In genomic region chr11:86874314-86875056, GRCh38 we compare ENCODE assay signal across 31 cellular contexts.
A peak's percentile ranks its signal among the peaks of the same experiment; 100 is the strongest.
DNase-seq lines count a peak whose midpoint lies in the region; ATAC-seq and TF ChIP-seq lines count a peak whose summit lies in the region.
"Had no signal": no experiment of that assay in that cellular context is flagged by ENCODE, and none has a peak within 500 bp of the region (broad histone marks: within the 10 kb centered on the region; RNA-seq: fewer than 3 reads in every experiment).

No MANE protein-coding gene starts in this region.

- H3K9ac ChIP-seq in PC-3 (ENCODE audit: low read length) (no peak overlapping the region), smooth muscle cell (ENCODE audit: low read depth) (no peak overlapping the region)

- no peaks in the 10 kb centered on the region; the same call in 1 of the 2 replicates for H3K4me1 ChIP-seq in PC-3 (ENCODE audit: insufficient read depth, low read length)
- H3K4me1 ChIP-seq in smooth muscle cell (ENCODE audit: low read depth), result no peaks in the 10 kb centered on the region
- H3K4me1 ChIP-seq: left lung, prostate gland, right lobe of liver, transverse colon had no signal

- 0 out of 2 replicates have a peak, but pooled peaks have one; percentile 20 for ATAC-seq in PC-3
- ATAC-seq: activated naive CD4-positive, alpha-beta T cell treated with anti-CD3 and anti-CD28 coated beads, Interleukin-2, amount 50 U/mL, for 72 hours; effector memory CD8-positive, alpha-beta T cell; left lung; Panc1; right lobe of liver had no signal

- H3K36me3 ChIP-seq in PC-3 (ENCODE audit: low read depth, low read length) (no peaks in the 10 kb centered on the region; the same call in 1 of the 2 replicates), smooth muscle cell (ENCODE audit: low read depth) (no peaks in the 10 kb centered on the region)
- H3K36me3 ChIP-seq: cardiac muscle cell, left lung, prostate gland, right lobe of liver, transverse colon had no signal

- no peak overlapping the region for H2AFZ ChIP-seq in PC-3 (ENCODE audit: low read length)
- H2AFZ ChIP-seq in smooth muscle cell (ENCODE audit: low read depth), result no peak overlapping the region

- no peaks in the 10 kb centered on the region for H4K20me1 ChIP-seq in PC-3 (ENCODE audit: low read length)
- H4K20me1 ChIP-seq in smooth muscle cell (ENCODE audit: low read depth), result no peaks in the 10 kb centered on the region

- DNase-seq in GM03348 (ENCODE audit: low spot score), result peak; percentile 33
- DNase-seq in PC-3, result no peak
- DNase-seq in fibroblast of mammary gland (ENCODE audit: low read depth), result peak; percentile 12
- no peak for DNase-seq in smooth muscle cell (lab: John Stamatoyannopoulos, UW; ENCODE audit: unreplicated experiment)
- DNase-seq in NCI-H2081 (lab: John Stamatoyannopoulos, UW), result no peak
- DNase-seq in medulla oblongata (ENCODE audit: extremely low spot score), result no peak
- DNase-seq in dedifferentiated amniotic fluid mesenchymal stem cell (ENCODE audit: extremely low spot score), result no peak
- DNase-seq: activated CD4-positive, alpha-beta T cell treated with anti-CD3 and anti-CD28 coated beads for 4 hours; activated CD8-positive, alpha-beta memory T cell treated with anti-CD3 and anti-CD28 coated beads for 24 hours; activated effector memory CD4-positive, alpha-beta T cell treated with Interleukin-2 at 50 U/mL for 16 hours; Caco-2; cortex of kidney; DMS53; effector memory CD8-positive, alpha-beta T cell; GDM1; left lung; midbrain; natural killer cell; NCI-H1092 treated with DMSO at 0.1 percent for 48 hours; NCI-H187; occipital lobe; right lobe of liver; SHP77 treated with DMSO at 0.1 percent for 48 hours; stimulated activated CD4-positive, alpha-beta T cell treated with anti-CD3 and anti-CD28 coated beads, Interleukin-4, amount 100 ng/mL, for 24 hours; T1000; transverse colon had no signal

- H3K27ac ChIP-seq in PC-3 (ENCODE audit: low read length) (no peak overlapping the region), smooth muscle cell (ENCODE audit: low read depth) (peak overlapping the region; percentile 51)
- H3K27ac ChIP-seq: cardiac muscle cell, left lung, prostate gland, right lobe of liver, transverse colon, VCaP had no signal

- intact Hi-C loops in PC-3 (cut with micrococcal nuclease), result loop anchor here (5.0 kb wide), 1 partner anchor 418 kb away; no protein-coding TSS in a partner anchor

- CTCF ChIA-PET in PC-3 (lab: Charles Lee), result no interaction called here

- H3K27me3 ChIP-seq in PC-3 (ENCODE audit: low read length), result no peaks in the 10 kb centered on the region
- no peaks in the 10 kb centered on the region for H3K27me3 ChIP-seq in smooth muscle cell (ENCODE audit: low read depth)
- H3K27me3 ChIP-seq: cardiac muscle cell, left lung, right lobe of liver, transverse colon had no signal

- H3F3A ChIP-seq in PC-3 (ENCODE audit: low read length, unreplicated experiment) (no peaks in the 10 kb centered on the region), smooth muscle cell (ENCODE audit: low read depth) (no peaks in the 10 kb centered on the region)

- WGBS in smooth muscle cell (ENCODE audit: low lambda C conversion rate), result 52% methylated on average over 6 of the region's 6 CpGs

- no peaks in the 10 kb centered on the region for H3K79me2 ChIP-seq in PC-3 (ENCODE audit: low read length)
- H3K79me2 ChIP-seq in smooth muscle cell (ENCODE audit: low read depth), result no peaks in the 10 kb centered on the region

- H3K4me2 ChIP-seq in PC-3 (ENCODE audit: low read length) (no peak overlapping the region), smooth muscle cell (no peak overlapping the region)

- TF ChIP-seq CTCF in PC-3 (conservative IDR thresholded peaks at IDR 0.05; ENCODE audit: low read depth, low read length) (no peak), fibroblast of mammary gland (conservative IDR thresholded peaks at IDR 0.05; ENCODE audit: control insufficient read depth, insufficient read depth, low read depth, low read length) (no peak), smooth muscle cell (IDR thresholded peaks at IDR 0.05; ENCODE audit: borderline replicate concordance, insufficient read depth, poor library complexity, severe bottlenecking) (no peak)

- no peaks in the 10 kb centered on the region for H3K9me3 ChIP-seq in PC-3 (ENCODE audit: low read length)
- no peaks in the 10 kb centered on the region for H3K9me3 ChIP-seq in smooth muscle cell (replicated peaks; ENCODE audit: low read depth)
- H3K9me3 ChIP-seq: Caco-2, left lung, prostate gland, right lobe of liver, transverse colon had no signal

- H3K4me3 ChIP-seq in PC-3 (ENCODE audit: low read length) (no peak overlapping the region), fibroblast of mammary gland (ENCODE audit: control insufficient read depth, low read depth, low read length) (no peak overlapping the region), smooth muscle cell (no peak overlapping the region)
- H3K4me3 ChIP-seq: cardiac muscle cell, left lung, prostate gland, right lobe of liver, transverse colon had no signal

- no TSS peak for BruUV-seq in PC-3 (replicated peaks; lab: Mats Ljungman, UMichigan)

- POLR2A ChIA-PET in PC-3 (lab: Charles Lee; ENCODE audit: unreplicated experiment), result no interaction called here

- H3K9me2 ChIP-seq in PC-3 (replicated peaks; ENCODE audit: low read length), result no peaks in the 10 kb centered on the region

Comparison
In these comparisons a context has a peak if more than half of its experiments do, and no peak if none do; other contexts are left out.
1. DNase-seq: peak in GM03348 (single experiment) and fibroblast of mammary gland (single experiment); none in PC-3 (single experiment), smooth muscle cell (single experiment), NCI-H2081 (0 of 2), medulla oblongata (single experiment) and dedifferentiated amniotic fluid mesenchymal stem cell (single experiment).